In the genomic region with DNA sequence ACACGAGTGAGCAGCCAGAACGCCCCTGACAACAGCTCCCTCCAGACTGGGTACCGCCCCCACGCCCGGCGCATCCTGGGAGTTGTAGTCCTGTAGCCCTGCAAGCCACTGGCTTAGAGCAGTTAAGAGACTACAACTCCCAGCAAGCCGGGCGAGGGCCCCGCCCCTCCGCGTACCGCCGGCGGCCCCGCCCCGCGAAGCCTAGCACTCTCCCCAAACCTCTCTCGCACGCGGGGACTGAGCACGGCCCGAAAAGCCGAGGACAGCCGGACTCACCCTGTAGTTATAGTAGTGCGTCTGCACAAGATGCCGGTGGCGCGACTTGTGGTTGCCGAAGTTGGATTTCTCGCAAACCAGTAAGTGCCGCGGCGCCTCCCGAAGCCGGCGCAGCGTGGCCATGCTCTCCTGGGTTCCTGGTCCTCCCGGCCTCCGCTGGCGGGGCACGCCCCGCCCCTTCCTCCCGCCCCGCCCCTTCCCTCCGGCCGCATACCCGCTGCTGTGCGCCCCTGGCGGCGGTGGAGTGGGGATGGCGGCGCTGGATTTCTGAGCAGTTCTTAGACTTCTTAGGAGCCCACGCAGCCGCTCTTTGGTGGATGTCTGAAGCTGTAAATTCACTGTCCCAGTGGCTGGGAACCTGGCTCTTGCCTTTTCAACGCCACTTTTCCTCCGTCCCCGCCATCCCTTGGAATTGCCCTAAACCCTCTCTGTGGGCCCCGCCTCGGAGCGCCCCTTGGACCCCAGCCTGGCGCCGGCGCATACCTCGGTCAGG, we compare ENCODE assay signal across 8 cellular contexts. TPM values are rescaled to one million over a fixed set of nuclear protein-coding genes. Genes with fewer than 3 reads are reported as not detected.
DNase-seq lines count a peak whose midpoint lies in the region; ATAC-seq and TF ChIP-seq lines count a peak whose summit lies in the region.

A gene with protein sequence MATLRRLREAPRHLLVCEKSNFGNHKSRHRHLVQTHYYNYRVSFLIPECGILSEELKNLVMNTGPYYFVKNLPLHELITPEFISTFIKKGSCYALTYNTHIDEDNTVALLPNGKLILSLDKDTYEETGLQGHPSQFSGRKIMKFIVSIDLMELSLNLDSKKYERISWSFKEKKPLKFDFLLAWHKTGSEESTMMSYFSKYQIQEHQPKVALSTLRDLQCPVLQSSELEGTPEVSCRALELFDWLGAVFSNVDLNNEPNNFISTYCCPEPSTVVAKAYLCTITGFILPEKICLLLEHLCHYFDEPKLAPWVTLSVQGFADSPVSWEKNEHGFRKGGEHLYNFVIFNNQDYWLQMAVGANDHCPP (minus strand): TSS at position 434 of the 769 bp plus-strand sequence. CDS start 35 bp downstream, at position 399.

- H4K20me1 ChIP-seq in OCI-LY3 (ENCODE audit: insufficient read depth, low read length): no peaks in the 10 kb centered on the region

- TF ChIP-seq CTCF in OCI-LY3 (IDR thresholded peaks at IDR 0.05; ENCODE audit: low read depth, low read length): peak; percentile 56

- peak; percentile 96 for ATAC-seq in GM21526 (IDR thresholded peaks at IDR 0.05; ENCODE audit: low FRiP score, unreplicated experiment)

- peak within 1 kb of the TSS; percentile 93 for H2AFZ ChIP-seq in OCI-LY3 (ENCODE audit: low read depth, low read length)

- peaks cover 4% of the 10 kb centered on the region; the same call in 1 of the 2 replicates for H3K4me1 ChIP-seq in OCI-LY3 (ENCODE audit: low read length)

- H3K9me3 ChIP-seq in OCI-LY3 (ENCODE audit: insufficient read depth, low read length): no peaks in the 10 kb centered on the region

- no peaks in the 10 kb centered on the region for H3K36me3 ChIP-seq in OCI-LY3 (replicated peaks; ENCODE audit: low read depth, low read length)

- DNase-seq in DMS114 treated with DMSO at 0.1 percent for 48 hours (lab: John Stamatoyannopoulos, UW; ENCODE audit: unreplicated experiment) (peak; percentile 98), HuH-7.5 (ENCODE audit: low spot score) (peak; percentile 64), activated T-cell treated with anti-CD3 and anti-CD28 coated beads for 4 hours (peak; percentile 99), epithelial cell of prostate (ENCODE audit: low read depth, low spot score) (peak; percentile 86), mucosa of gallbladder (ENCODE audit: low spot score) (peak; percentile 97)
- DNase-seq in stimulated activated CD8-positive, alpha-beta memory T cell treated with anti-CD3 and anti-CD28 coated beads, Interleukin-4, amount 100 ng/mL, for 4 hours (ENCODE audit: low read depth in 2 of 2, low spot score in 1 of 2): peak; percentile 98 to 99

- H3K4me2 ChIP-seq in OCI-LY3 (ENCODE audit: low read length): peak within 1 kb of the TSS; percentile 90

- no peaks in the 10 kb centered on the region for H3K27me3 ChIP-seq in OCI-LY3 (ENCODE audit: low read depth, low read length)

- H3K79me2 ChIP-seq in OCI-LY3 (ENCODE audit: low read length): no peaks in the 10 kb centered on the region

- peak within 1 kb of the TSS; percentile 79 for H3K9ac ChIP-seq in OCI-LY3 (ENCODE audit: low read length)

- H3K27ac ChIP-seq in OCI-LY3 (ENCODE audit: low read length) (peak within 1 kb of the TSS; percentile 43), epithelial cell of prostate (peak within 1 kb of the TSS; percentile 35)

- peak within 1 kb of the TSS; percentile 84 for H3K4me3 ChIP-seq in OCI-LY3 (ENCODE audit: low read length)

RNA-seq across cellular contexts. Expression of the gene that starts here (rescaled TPM):
- 3.2 TPM for total RNA-seq in mucosa of gallbladder

Comparison
In these comparisons a context has a peak if more than half of its experiments do, and no peak if none do; other contexts are left out.
1. Peak in every context shown above with its lines: DNase-seq, ATAC-seq, H3K4me3 ChIP-seq and H3K27ac ChIP-seq.